1 cellular context compared by ENCODE assay signal in genomic region chr16:83952940-83953795, GRCh38.
TF ChIP-seq lines count a peak whose summit lies in the region.

OSGIN1 (plus strand) TSS chr16:83953240; CDS start chr16:83957672, 4,432 bp downstream.

TF ChIP-seq in K562, 482 proteins besides CTCF, POLR2A, EP300 and RAD21 (continued from another document):
- TF ChIP-seq RBM15 (IDR thresholded peaks at IDR 0.05; ENCODE audit: insufficient read depth, low read length): no peak; the same call in 1 of the 2 replicates
- TF ChIP-seq TAF9B (IDR thresholded peaks at IDR 0.05; ENCODE audit: partially characterized antibody): peak; percentile 81
- TF ChIP-seq MTA2 (IDR thresholded peaks at IDR 0.05; ENCODE audit: low read depth): no peak
- TF ChIP-seq TEAD1 (CRISPR knock-in tag; IDR thresholded peaks at IDR 0.05): peak in 1 of 2 experiments; percentile 71; a peak in 3 of 4 replicates
- no peak for TF ChIP-seq FOS (IDR thresholded peaks at IDR 0.05; ENCODE audit: extremely low read depth, insufficient read length)
